ENCODE assay signal across 27 cellular contexts in the genomic region with DNA sequence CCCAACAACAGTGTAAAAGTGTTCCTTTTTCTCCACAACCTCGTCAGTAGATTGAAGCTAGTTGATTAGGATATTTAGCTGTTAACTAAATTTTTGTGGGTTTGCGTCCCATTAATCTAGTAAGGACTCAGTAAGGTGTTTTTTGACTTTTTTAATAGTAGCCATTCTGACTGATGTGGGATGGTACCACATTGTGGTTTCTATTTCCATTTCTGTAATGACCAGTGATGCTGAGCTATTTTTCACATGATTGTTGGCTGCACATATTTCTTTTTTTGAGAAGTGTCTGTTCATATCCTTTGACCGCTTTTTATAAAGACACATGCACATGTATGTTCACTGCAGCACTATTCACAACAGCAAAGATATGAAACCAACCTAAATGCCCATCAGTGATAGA. TPM values are rescaled to one million over a fixed set of nuclear protein-coding genes. Genes with fewer than 3 reads are reported as not detected.
A peak's percentile ranks its signal among the peaks of the same experiment; 100 is the strongest.
DNase-seq lines count a peak whose midpoint lies in the region; ATAC-seq and TF ChIP-seq lines count a peak whose summit lies in the region.
"Had no signal": no experiment of that assay in that cellular context is flagged by ENCODE, and none has a peak within 500 bp of the region (broad histone marks: within the 10 kb centered on the region; RNA-seq: fewer than 3 reads in every experiment).

No MANE protein-coding gene starts in this region.

- intact Hi-C loops in naive thymus-derived CD4-positive, alpha-beta T cell (cut with micrococcal nuclease) = loop anchor here in 1 of 2 donors (10.0 kb wide), 1 partner anchor 1369 kb away; a partner anchor contains a TSS

- H3K4me3 ChIP-seq in DOHH2 (ENCODE audit: low read length) = no peak overlapping the region; the same call in 1 of the 2 replicates
- no peak overlapping the region for H3K4me3 ChIP-seq in naive thymus-derived CD4-positive, alpha-beta T cell (ENCODE audit: low read length)
- H3K4me3 ChIP-seq: A549, HAP-1, SK-N-MC, stomach had no signal

- no peaks in the 10 kb centered on the region for H3K27me3 ChIP-seq in DOHH2 (ENCODE audit: control insufficient read depth, low read length)
- no peaks in the 10 kb centered on the region for H3K27me3 ChIP-seq in naive thymus-derived CD4-positive, alpha-beta T cell (ENCODE audit: control insufficient read depth in 2 of 2, insufficient read depth in 2 of 2, low read length in 2 of 2)
- H3K27me3 ChIP-seq: stomach had no signal

- peaks cover 20% of the 10 kb centered on the region for H3K36me3 Mint-ChIP-seq in activated CD8-positive, alpha-beta memory T cell treated with anti-CD3 and anti-CD28 coated beads, Interleukin-2, amount 10 ng/mL, durations not matched to agents 7 days and 5 days
- peaks cover 20% of the 10 kb centered on the region for H3K36me3 Mint-ChIP-seq in activated CD4-positive, alpha-beta memory T cell treated with anti-CD3 and anti-CD28 coated beads, Interleukin-2, amount 10 ng/mL, durations not matched to agents 7 days and 5 days (ENCODE audit: low read depth)
- peaks cover 0 to 25% (median 0%) of the 10 kb centered on the region in 5 donors for H3K36me3 Mint-ChIP-seq in naive thymus-derived CD4-positive, alpha-beta T cell
- H3K36me3 Mint-ChIP-seq: brain; CD4-positive, alpha-beta memory T cell; memory B cell had no signal

- H3K27ac Mint-ChIP-seq in activated CD8-positive, alpha-beta memory T cell treated with anti-CD3 and anti-CD28 coated beads, Interleukin-2, amount 10 ng/mL, durations not matched to agents 7 days and 5 days = peak overlapping the region; percentile 97
- H3K27ac Mint-ChIP-seq in activated CD4-positive, alpha-beta memory T cell treated with anti-CD3 and anti-CD28 coated beads, Interleukin-2, amount 10 ng/mL, durations not matched to agents 7 days and 5 days = peak overlapping the region; percentile 26
- peak overlapping the region in 7 of 9 donors; percentile 20 to 93 (median 74) for H3K27ac Mint-ChIP-seq in naive thymus-derived CD4-positive, alpha-beta T cell
- H3K27ac Mint-ChIP-seq: brain, endodermal cell, memory B cell had no signal

- H3K36me3 ChIP-seq in DOHH2 (ENCODE audit: control insufficient read depth, low read length) = no peaks in the 10 kb centered on the region
- no peaks in the 10 kb centered on the region for H3K36me3 ChIP-seq in naive thymus-derived CD4-positive, alpha-beta T cell (ENCODE audit: control insufficient read depth in 2 of 3, insufficient read depth in 3 of 3, low read length in 3 of 3)
- H3K36me3 ChIP-seq: HAP-1, stomach had no signal

- no peak for ATAC-seq in activated CD8-positive, alpha-beta memory T cell treated with anti-CD3 and anti-CD28 coated beads, Interleukin-2, amount 10 ng/mL, durations not matched to agents 7 days and 5 days
- ATAC-seq in naive thymus-derived CD4-positive, alpha-beta T cell = no peak
- no peak for ATAC-seq in GM21423 (IDR thresholded peaks at IDR 0.05; ENCODE audit: unreplicated experiment)
- ATAC-seq: A549 had no signal

- POLR2A ChIA-PET in activated CD4-positive, alpha-beta memory T cell treated with anti-CD3 and anti-CD28 coated beads, Interleukin-2, amount 10 ng/mL, durations not matched to agents 7 days and 5 days (lab: Charles Lee) = interaction anchor here (2.5 kb wide), 1 partner anchor 71 kb away, joined by 6 read pairs; no protein-coding TSS in a partner anchor
- POLR2A ChIA-PET in naive thymus-derived CD4-positive, alpha-beta T cell (lab: Charles Lee) = interaction anchor here (0.6 to 2.0 kb wide), 3 partner anchors 9 to 600 kb away, joined by 3 to 4 read pairs (median 4); no protein-coding TSS in a partner anchor

- H3K27ac ChIP-seq in DOHH2 (ENCODE audit: low read depth, low read length) = peak overlapping the region; percentile 82; the same call in 1 of the 2 replicates
- no peak overlapping the region for H3K27ac ChIP-seq in naive thymus-derived CD4-positive, alpha-beta T cell (ENCODE audit: low read depth, low read length)
- H3K27ac ChIP-seq: A549, parathyroid adenoma, SK-N-MC, stomach had no signal

- no peak for TF ChIP-seq CTCF in DOHH2 (IDR thresholded peaks at IDR 0.05; ENCODE audit: low read depth, low read length, poor library complexity, severe bottlenecking)

- H3K4me2 ChIP-seq in DOHH2 (ENCODE audit: low read length) = peak overlapping the region; percentile 62
- H3K4me2 ChIP-seq: A549 had no signal

- peaks cover 63% of the 10 kb centered on the region for H3K4me1 ChIP-seq in DOHH2 (ENCODE audit: control insufficient read depth, low read length)
- peaks cover 30 to 49% of the 10 kb centered on the region in 2 donors for H3K4me1 ChIP-seq in naive thymus-derived CD4-positive, alpha-beta T cell (ENCODE audit: control insufficient read depth in 2 of 2, insufficient read depth in 2 of 2, low read length in 2 of 2)
- H3K4me1 ChIP-seq: A549, parathyroid adenoma, stomach had no signal

- H3K9me3 Mint-ChIP-seq in activated CD8-positive, alpha-beta memory T cell treated with anti-CD3 and anti-CD28 coated beads, Interleukin-2, amount 10 ng/mL, durations not matched to agents 7 days and 5 days (ENCODE audit: low read depth) = peaks cover 3% of the 10 kb centered on the region
- H3K9me3 Mint-ChIP-seq in activated CD4-positive, alpha-beta memory T cell treated with anti-CD3 and anti-CD28 coated beads, Interleukin-2, amount 10 ng/mL, durations not matched to agents 7 days and 5 days = peaks cover 14% of the 10 kb centered on the region
- H3K9me3 Mint-ChIP-seq in naive thymus-derived CD4-positive, alpha-beta T cell = peaks cover 0 to 11% (median 0%) of the 10 kb centered on the region in 11 donors
- H3K9me3 Mint-ChIP-seq: CD4-positive, alpha-beta memory T cell; endodermal cell; memory B cell had no signal

- DNase-seq in activated CD8-positive, alpha-beta memory T cell treated with anti-CD3 and anti-CD28 coated beads, Interleukin-2, amount 10 ng/mL, durations not matched to agents 7 days and 5 days = no peak
- no peak for DNase-seq in activated CD8-positive, alpha-beta memory T cell treated with anti-CD3 and anti-CD28 coated beads, Interleukin-2, amount 50 U/mL, for 4 hours
- no peak for DNase-seq in activated CD4-positive, alpha-beta memory T cell treated with anti-CD3 and anti-CD28 coated beads, Interleukin-2, amount 10 ng/mL, durations not matched to agents 7 days and 5 days
- no peak for DNase-seq in naive thymus-derived CD4-positive, alpha-beta T cell
- DNase-seq in medulla oblongata (ENCODE audit: extremely low spot score) (no peak), glomerular visceral epithelial cell (ENCODE audit: extremely low spot score) (no peak)
- DNase-seq: AML-193; CD4-positive, alpha-beta memory T cell; dermis blood vessel endothelial cell; EL; endodermal cell; glutamatergic neuron; Kasumi-1; NCI-H1417 treated with DMSO at 0.1 percent for 48 hours; NCI-H2081 treated with DMSO at 0.1 percent for 48 hours; NCI-H2227 treated with DMSO at 0.1 percent for 48 hours; NCI-H526; small intestine; stomach had no signal

- no peaks in the 10 kb centered on the region for H3K27me3 Mint-ChIP-seq in activated CD8-positive, alpha-beta memory T cell treated with anti-CD3 and anti-CD28 coated beads, Interleukin-2, amount 10 ng/mL, durations not matched to agents 7 days and 5 days
- H3K27me3 Mint-ChIP-seq in activated CD4-positive, alpha-beta memory T cell treated with anti-CD3 and anti-CD28 coated beads, Interleukin-2, amount 10 ng/mL, durations not matched to agents 7 days and 5 days = no peaks in the 10 kb centered on the region
- no peaks in the 10 kb centered on the region for H3K27me3 Mint-ChIP-seq in naive thymus-derived CD4-positive, alpha-beta T cell
- H3K27me3 Mint-ChIP-seq: brain; CD4-positive, alpha-beta memory T cell; memory B cell had no signal

- CTCF ChIA-PET in activated CD8-positive, alpha-beta memory T cell treated with anti-CD3 and anti-CD28 coated beads, Interleukin-2, amount 10 ng/mL, durations not matched to agents 7 days and 5 days (lab: Charles Lee) = interaction anchor here (0.6 to 3.6 kb wide), 2 partner anchors 12 to 56 kb away, joined by 3 to 13 read pairs; no protein-coding TSS in a partner anchor
- CTCF ChIA-PET in activated CD4-positive, alpha-beta memory T cell treated with anti-CD3 and anti-CD28 coated beads, Interleukin-2, amount 10 ng/mL, durations not matched to agents 7 days and 5 days (lab: Charles Lee) = interaction anchor here (1.1 kb wide), 1 partner anchor 9 kb away, joined by 3 read pairs; no protein-coding TSS in a partner anchor
- CTCF ChIA-PET in naive thymus-derived CD4-positive, alpha-beta T cell (lab: Charles Lee) = no interaction called here

- no peaks in the 10 kb centered on the region for H3K79me2 ChIP-seq in DOHH2 (ENCODE audit: control insufficient read depth, low read length)
- H3K79me2 ChIP-seq: parathyroid adenoma had no signal

- peaks cover 84% of the 10 kb centered on the region for H3K4me1 Mint-ChIP-seq in activated CD8-positive, alpha-beta memory T cell treated with anti-CD3 and anti-CD28 coated beads, Interleukin-2, amount 10 ng/mL, durations not matched to agents 7 days and 5 days
- H3K4me1 Mint-ChIP-seq in activated CD4-positive, alpha-beta memory T cell treated with anti-CD3 and anti-CD28 coated beads, Interleukin-2, amount 10 ng/mL, durations not matched to agents 7 days and 5 days = peaks cover 82% of the 10 kb centered on the region
- peaks cover 25 to 93% (median 84%) of the 10 kb centered on the region in 7 donors for H3K4me1 Mint-ChIP-seq in naive thymus-derived CD4-positive, alpha-beta T cell

- peaks cover 13% of the 10 kb centered on the region for H3F3A ChIP-seq in DOHH2 (ENCODE audit: control insufficient read depth, insufficient read depth)

- H4K20me1 ChIP-seq in DOHH2 (ENCODE audit: control insufficient read depth, insufficient read depth, low read depth, low read length) = no peaks in the 10 kb centered on the region

- peaks cover 3% of the 10 kb centered on the region; the same call in 1 of the 2 replicates for H3K9me3 ChIP-seq in DOHH2 (ENCODE audit: control insufficient read depth, insufficient read depth, low read length)
- H3K9me3 ChIP-seq in naive thymus-derived CD4-positive, alpha-beta T cell (ENCODE audit: control insufficient read depth in 2 of 3, low read length in 3 of 3) = no peaks in the 10 kb centered on the region
- H3K9me3 ChIP-seq: A549, HAP-1, stomach had no signal

- H3K4me3 Mint-ChIP-seq in activated CD8-positive, alpha-beta memory T cell treated with anti-CD3 and anti-CD28 coated beads, Interleukin-2, amount 10 ng/mL, durations not matched to agents 7 days and 5 days = no peak overlapping the region
- no peak overlapping the region for H3K4me3 Mint-ChIP-seq in activated CD4-positive, alpha-beta memory T cell treated with anti-CD3 and anti-CD28 coated beads, Interleukin-2, amount 10 ng/mL, durations not matched to agents 7 days and 5 days
- peak overlapping the region in 4 of 10 donors; percentile 17 to 50 (median 26) for H3K4me3 Mint-ChIP-seq in naive thymus-derived CD4-positive, alpha-beta T cell
- H3K4me3 Mint-ChIP-seq: brain, endodermal cell, memory B cell had no signal

- no peaks in the 10 kb centered on the region for H3K9me2 ChIP-seq in DOHH2 (replicated peaks; ENCODE audit: control insufficient read depth, low read length)

RNA-seq across cellular contexts. Expression of a gene that starts 5.6 kb away (rescaled TPM):
- 100 to 1,000 TPM in 1 of 2 experiments, 10 to 100 TPM in 1; 82.3 to 154 TPM for total RNA-seq in activated CD8-positive, alpha-beta memory T cell treated with anti-CD3 and anti-CD28 coated beads, Interleukin-2, amount 10 ng/mL, durations not matched to agents 7 days and 5 days
- 10 to 100 TPM; 18.0 to 19.2 TPM for total RNA-seq in activated CD4-positive, alpha-beta memory T cell treated with anti-CD3 and anti-CD28 coated beads, Interleukin-2, amount 10 ng/mL, durations not matched to agents 7 days and 5 days
- 100 to 1,000 TPM in 3 of 5 experiments, 10 to 100 TPM in 1, 1 to 10 TPM in 1; 7.6 to 288 (median 227) TPM for total RNA-seq in naive thymus-derived CD4-positive, alpha-beta T cell
- polyA plus RNA-seq in naive thymus-derived CD4-positive, alpha-beta T cell = 100 to 1,000 TPM; 169 to 173 TPM
- total RNA-seq: dermis blood vessel endothelial cell had no signal

Comparison
In these comparisons a context has a peak if more than half of its experiments do, and no peak if none do; other contexts are left out.
1. H3K27ac Mint-ChIP-seq: peak in every context shown above with its lines; median percentile 97 in activated CD8-positive, alpha-beta memory T cell treated with anti-CD3 and anti-CD28 coated beads, Interleukin-2, amount 10 ng/mL, durations not matched to agents 7 days and 5 days; 74 in naive thymus-derived CD4-positive, alpha-beta T cell; 26 in activated CD4-positive, alpha-beta memory T cell treated with anti-CD3 and anti-CD28 coated beads, Interleukin-2, amount 10 ng/mL, durations not matched to agents 7 days and 5 days.